In genomic region chr16:2210386-2211365, GRCh38 we compare ENCODE assay signal across 10 cellular contexts. TPM values are rescaled to one million over a fixed set of nuclear protein-coding genes. Genes with fewer than 3 reads are reported as not detected.
A peak's percentile ranks its signal among the peaks of the same experiment; 100 is the strongest.
DNase-seq lines count a peak whose midpoint lies in the region; ATAC-seq and TF ChIP-seq lines count a peak whose summit lies in the region.
"Had no signal": no experiment of that assay in that cellular context is flagged by ENCODE, and none has a peak within 500 bp of the region (broad histone marks: within the 10 kb centered on the region; RNA-seq: fewer than 3 reads in every experiment).

TSS of gene BRICD5 (minus strand) at chr16:2210863. CDS start at chr16:2210833, 30 bp downstream.

- H4K20me1 ChIP-seq in PC-9 (ENCODE audit: insufficient read depth), result peaks cover 19% of the 10 kb centered on the region; the same call in 1 of the 2 replicates

- POLR2A ChIA-PET in PC-9 (lab: Charles Lee; ENCODE audit: unreplicated experiment), result no interaction called here

- CTCF ChIA-PET in PC-9 (lab: Charles Lee), result no interaction called here

- DNase-seq in T-helper 1 cell (no peak), PC-9 (no peak), fibroblast of mammary gland (ENCODE audit: low read depth) (peak; percentile 55), psoas muscle (no peak), COLO829 (ENCODE audit: low spot score) (no peak), hypothalamus (lab: John Stamatoyannopoulos, UW) (no peak)
- DNase-seq: activated CD4-positive, alpha-beta T cell treated with anti-CD3 and anti-CD28 coated beads, Interleukin-2, amount 50 U/mL, for 1 hour; NCI-H2107 had no signal

- H3F3A ChIP-seq in PC-9 (ENCODE audit: insufficient read depth, low read depth), result peaks cover 39% of the 10 kb centered on the region

- H3K36me3 ChIP-seq in PC-9 (ENCODE audit: low read depth) (0 out of 2 replicates have a peak, but pooled peaks cover 6% of the 10 kb centered on the region), psoas muscle (ENCODE audit: insufficient read depth in 1 of 2, low read depth in 1 of 2) (peaks cover 0 to 38% of the 10 kb centered on the region in 2 donors)

- H3K4me2 ChIP-seq in PC-9, result peak within 1 kb of the TSS; percentile 99; the same call in 1 of the 2 replicates

- H3K9me2 ChIP-seq in PC-9 (ENCODE audit: insufficient read depth), result no peaks in the 10 kb centered on the region

- ATAC-seq in psoas muscle (peak in 3 of 4 donors; percentile 4 to 28 (median 4)), GM21447 (IDR thresholded peaks at IDR 0.05; ENCODE audit: unreplicated experiment) (no peak)

- 25 to 47% (median 37%) methylated on average over 24 of the region's 24 CpGs for WGBS in psoas muscle, 3 donors

- H3K27ac ChIP-seq in PC-9, result no peak within 1 kb of the TSS
- peak within 1 kb of the TSS; percentile 90 for H3K27ac ChIP-seq in psoas muscle

- TF ChIP-seq CTCF in PC-9 (conservative IDR thresholded peaks at IDR 0.05), result no peak
- no peak for TF ChIP-seq CTCF in fibroblast of mammary gland (conservative IDR thresholded peaks at IDR 0.05; ENCODE audit: control insufficient read depth, insufficient read depth, low read depth, low read length)
- TF ChIP-seq CTCF in psoas muscle (IDR thresholded peaks at IDR 0.05), result no peak

- peaks cover 34% of the 10 kb centered on the region for H3K79me2 ChIP-seq in PC-9 (ENCODE audit: low read depth)

- no peak within 1 kb of the TSS for H2AFZ ChIP-seq in PC-9

- H3K27me3 ChIP-seq in PC-9 (ENCODE audit: insufficient read depth, low read depth) (no peaks in the 10 kb centered on the region), psoas muscle (ENCODE audit: insufficient read depth in 3 of 3, low read length in 2 of 3) (no peaks in the 10 kb centered on the region)

- intact Hi-C loops in T-helper 1 cell treated with Interleukin-12 subunit alpha and Interleukin-12 subunit beta and Interleukin-4 antibody, amounts not matched to agents 30 ng/mL and 1 ng/mL, for 36 hours (cut with micrococcal nuclease), result no loop called here
- intact Hi-C loops in PC-9 (cut with micrococcal nuclease; ENCODE audit: unreplicated experiment) (loop anchor here (5.0 kb wide), 1 partner anchor 42 kb away; the partner anchor contains the start of gene ECI1), psoas muscle (cut with DNase I) (no loop called here)

- H3K4me1 ChIP-seq in PC-9 (replicated peaks; ENCODE audit: insufficient read depth) (peaks cover 29% of the 10 kb centered on the region), psoas muscle (peaks cover 54% of the 10 kb centered on the region)

- H3K9me3 ChIP-seq in PC-9 (ENCODE audit: insufficient read depth, low read depth), result no peaks in the 10 kb centered on the region
- no peaks in the 10 kb centered on the region for H3K9me3 ChIP-seq in psoas muscle

- no TSS peak for BruUV-seq in PC-9 (replicated peaks; lab: Mats Ljungman, UMichigan)

- no peak within 1 kb of the TSS for H3K4me3 ChIP-seq in PC-9
- H3K4me3 ChIP-seq in fibroblast of mammary gland (ENCODE audit: control insufficient read depth, low read depth, low read length), result no peak within 1 kb of the TSS
- no peak within 1 kb of the TSS for H3K4me3 ChIP-seq in psoas muscle

RNA-seq across cellular contexts. Expression of gene BRICD5, which starts in this region (rescaled TPM):
- total RNA-seq in T-helper 1 cell treated with Interleukin-12 subunit alpha and Interleukin-12 subunit beta and Interleukin-4 antibody, amounts not matched to agents 30 ng/mL and 1 ng/mL, for 36 hours, result 7.6 and 12.5 TPM in 2 replicates
- total RNA-seq in PC-9 (2021) (17.1 and 24.6 TPM in 2 replicates), psoas muscle (1 to 10 TPM in 3 of 4 donors, under 1 TPM in 1; 0.86 to 5.3 (median 4.1) TPM)
- polyA plus RNA-seq in psoas muscle, result 1 to 10 TPM; 1.4 to 3.1 (median 1.8) TPM
